18 cellular contexts compared by ENCODE assay signal in genomic region chr9:137446851-137447471, GRCh38. TPM values are rescaled to one million over a fixed set of nuclear protein-coding genes. Genes with fewer than 3 reads are reported as not detected.
A peak's percentile ranks its signal among the peaks of the same experiment; 100 is the strongest.
DNase-seq lines count a peak whose midpoint lies in the region; ATAC-seq, FAIRE-seq and TF ChIP-seq lines count a peak whose summit lies in the region.
"Had no signal": no experiment of that assay in that cellular context is flagged by ENCODE, and none has a peak within 500 bp of the region (broad histone marks: within the 10 kb centered on the region; RNA-seq: fewer than 3 reads in every experiment).

No MANE protein-coding gene starts in this region.

- H3K4me3 ChIP-seq in right atrium auricular region (no peak overlapping the region), HepG2 (replicated peaks in 1 of 3; ENCODE audit: insufficient read depth in 1 of 3, low read depth in 2 of 3, low read length in 3 of 3) (no peak overlapping the region), aorta (ENCODE audit: low read length in 2 of 2) (no peak overlapping the region)
- H3K4me3 ChIP-seq: SJCRH30, thoracic aorta had no signal

- no peaks in the 10 kb centered on the region for H3K79me2 ChIP-seq in HepG2 (ENCODE audit: insufficient read depth, low read length)

- CTCF ChIA-PET in T-cell (lab: Charles Lee): interaction anchor here (0.5 to 0.6 kb wide), 2 partner anchors 9 to 130 kb away, joined by 3 to 4 read pairs; no protein-coding TSS in a partner anchor
- CTCF ChIA-PET in HepG2 (lab: Yijun Ruan, JAX; ENCODE audit: low intra/inter-chr PET ratio, low total read pairs): no interaction called here

- no peaks in the 10 kb centered on the region for H3K36me3 Mint-ChIP-seq in T-cell

- in situ Hi-C loops in HepG2 (cut with HindIII; ENCODE audit: extremely low pct_ligation_motif_present, low pct_unique_long_range_greater_than_20kb): no loop called here

- no peak for TF ChIP-seq EP300 in HepG2 (IDR thresholded peaks at IDR 0.05; ENCODE audit: low read depth in 2 of 2, low read length in 2 of 2)
- no peak for TF ChIP-seq EP300 in HepG2 (CRISPR knock-in tag; IDR thresholded peaks at IDR 0.05; ENCODE audit: borderline replicate concordance)

- WGBS in HepG2 (ENCODE audit: low lambda C conversion rate): 92% methylated on average over 15 of the region's 21 CpGs
- WGBS in aorta, 2 donors: 72 to 74% methylated on average over 21 of the region's 21 CpGs

- H3K4me1 ChIP-seq in right atrium auricular region (peaks cover 0 to 9% of the 10 kb centered on the region in 2 donors), HepG2 (ENCODE audit: insufficient read depth, low read length) (peaks cover 29% of the 10 kb centered on the region), aorta (ENCODE audit: control insufficient read depth in 1 of 2, insufficient read depth in 2 of 2, low read length in 2 of 2) (no peaks in the 10 kb centered on the region)

- FAIRE-seq in HepG2 (lab: Jason Lieb, UNC) (no peak), GM12891 (lab: Jason Lieb, UNC) (no peak)
- FAIRE-seq: GM12892 had no signal

- peak overlapping the region; percentile 12 to 20 for H3K27ac Mint-ChIP-seq in T-cell
- H3K27ac Mint-ChIP-seq: activated naive CD8-positive, alpha-beta T cell treated with anti-CD3 and anti-CD28 coated beads for 36 hours had no signal

- no peak for TF ChIP-seq CTCF in right atrium auricular region (IDR thresholded peaks at IDR 0.05)
- no peak for TF ChIP-seq CTCF in HepG2 (CRISPR knock-in tag; IDR thresholded peaks at IDR 0.05)

- peaks cover 0 to 3% of the 10 kb centered on the region in 2 donors for H3K9me3 ChIP-seq in right atrium auricular region
- H3K9me3 ChIP-seq in HepG2 (ENCODE audit: low read length): no peaks in the 10 kb centered on the region
- H3K9me3 ChIP-seq in aorta (ENCODE audit: control insufficient read depth, low read length): no peaks in the 10 kb centered on the region
- H3K9me3 ChIP-seq: neutrophil, thoracic aorta had no signal

- H3K36me3 ChIP-seq in right atrium auricular region: peaks cover 5% of the 10 kb centered on the region
- peaks cover 0 to 13% of the 10 kb centered on the region in 2 experiments; a peak in 3 of 5 replicates for H3K36me3 ChIP-seq in HepG2 (replicated peaks in 1 of 2; ENCODE audit: control insufficient read depth in 1 of 2, insufficient read depth in 2 of 2, low read length in 2 of 2)
- H3K36me3 ChIP-seq in aorta (ENCODE audit: control insufficient read depth in 1 of 2, insufficient read depth in 2 of 2, low read length in 1 of 2): no peaks in the 10 kb centered on the region
- H3K36me3 ChIP-seq: neutrophil had no signal

- H3K9ac ChIP-seq in HepG2 (ENCODE audit: insufficient read depth, low read depth, low read length): no peak overlapping the region

- no peak overlapping the region for H3K4me2 ChIP-seq in HepG2 (ENCODE audit: low read depth, low read length)

- H3K27me3 Mint-ChIP-seq in T-cell: peaks cover 2 to 7% of the 10 kb centered on the region in 2 donors

- DNase-seq in Right ventricle myocardium inferior (ENCODE audit: missing footprints) (peak; percentile 55), right atrium auricular region (ENCODE audit: low spot score) (no peak), T-cell (no peak), HepG2 (ENCODE audit: low spot score) (no peak), aorta (peak; percentile 52 to 73), GF-D8 (lab: John Stamatoyannopoulos, UW) (no peak), GM12891 (ENCODE audit: insufficient read length, low spot score) (no peak), GM19240 (ENCODE audit: insufficient read length, low spot score) (no peak)
- DNase-seq: ACHN; activated naive CD8-positive, alpha-beta T cell treated with anti-CD3 and anti-CD28 coated beads for 36 hours; DMS79 treated with DMSO at 0.1 percent for 48 hours; erythroblast; NCI-H1694; SJCRH30 had no signal

- peaks cover 7% of the 10 kb centered on the region; the same call in 1 of the 2 replicates for H4K20me1 ChIP-seq in HepG2 (ENCODE audit: insufficient read depth, low read length)

- TF ChIP-seq POLR2A in HepG2 (IDR thresholded peaks at IDR 0.05; ENCODE audit: insufficient read depth in 1 of 2, low read depth in 2 of 2, low read length in 2 of 2): no peak
- TF ChIP-seq POLR2A in GM12891 (IDR thresholded peaks at IDR 0.05; ENCODE audit: low read depth, low read length): no peak

- no peaks in the 10 kb centered on the region for H3K9me3 Mint-ChIP-seq in T-cell

- intact Hi-C loops in Right ventricle myocardium inferior (cut with DNase I): loop anchor here (2.0 kb wide), 1 partner anchor 160 kb away; no protein-coding TSS in a partner anchor
- intact Hi-C loops in HepG2 (cut with micrococcal nuclease; ENCODE audit: unreplicated experiment): loop anchor here (5.0 kb wide), 1 partner anchor 160 kb away; no protein-coding TSS in a partner anchor
- intact Hi-C loops in aorta (cut with DNase I): no loop called here

- no peak for TF ChIP-seq RAD21 in HepG2 (CRISPR knock-in tag; IDR thresholded peaks at IDR 0.05)

- POLR2A ChIA-PET in T-cell (lab: Charles Lee): no interaction called here
- POLR2A ChIA-PET in HepG2 (lab: Yijun Ruan, JAX): interaction anchor here (3.3 kb wide), 1 partner anchor 24 kb away, joined by 12 read pairs; the partner anchor contains the start of genes EXD3 and NOXA1

- no peak overlapping the region for H2AFZ ChIP-seq in HepG2 (ENCODE audit: low read length)

- H3K27me3 ChIP-seq in right atrium auricular region (no peaks in the 10 kb centered on the region), HepG2 (ENCODE audit: control insufficient read depth in 1 of 2, insufficient read depth in 2 of 2, low read length in 2 of 2) (no peaks in the 10 kb centered on the region), aorta (ENCODE audit: control insufficient read depth in 1 of 2, insufficient read depth in 2 of 2, low read length in 1 of 2) (no peaks in the 10 kb centered on the region)
- H3K27me3 ChIP-seq: SJCRH30 had no signal

- no peak for ATAC-seq in Right ventricle myocardium inferior
- no peak for ATAC-seq in T-cell (replicated peaks in 1 of 4)
- ATAC-seq in HepG2: no peak; the same call in 2 of the 3 replicates
- ATAC-seq in aorta (ENCODE audit: low FRiP score): no peak

- H3K27ac ChIP-seq in right atrium auricular region: no peak overlapping the region
- no peak overlapping the region for H3K27ac ChIP-seq in HepG2 (ENCODE audit: extremely low read length, insufficient read depth, low read length)
- no peak overlapping the region for H3K27ac ChIP-seq in aorta (ENCODE audit: low read depth in 1 of 2, low read length in 2 of 2)
- H3K27ac ChIP-seq: neutrophil, SJCRH30 had no signal

- peaks cover 17 to 37% (median 36%) of the 10 kb centered on the region in 3 donors for H3K4me1 Mint-ChIP-seq in T-cell

- no TSS peak for BruUV-seq in HepG2 (replicated peaks; lab: Mats Ljungman, UMichigan)

- H3K4me3 Mint-ChIP-seq in T-cell: no peak overlapping the region
- H3K4me3 Mint-ChIP-seq: activated naive CD8-positive, alpha-beta T cell treated with anti-CD3 and anti-CD28 coated beads for 36 hours had no signal

RNA-seq across cellular contexts. Expression of gene ENTPD8, which starts 5.8 kb away (rescaled TPM):
- total RNA-seq in Right ventricle myocardium inferior: not detected
- total RNA-seq in right atrium auricular region: not detected
- total RNA-seq in T-cell: not detected
- total RNA-seq in HepG2 (2016; rRNA removed; fragmentation: Illumina TruSeq; extraction: Trizol): 0.21 and 0.44 TPM in 2 replicates
- 0.09 and 0.20 TPM in 2 replicates for total RNA-seq in HepG2 (2016; cell fraction: cytosol; rRNA removed; fragmentation: Illumina TruSeq; extraction: Trizol; ENCODE audit: low read depth)
- total RNA-seq in HepG2 (2016; cell fraction: insoluble cytoplasmic fraction; rRNA removed; fragmentation: Illumina TruSeq; extraction: Trizol): 0.33 and 0.43 TPM in 2 replicates
- total RNA-seq in HepG2 (2016; cell fraction: membrane; rRNA removed; fragmentation: Illumina TruSeq; extraction: Trizol): 0.21 and 0.37 TPM in 2 replicates
- 0.28 and 0.34 TPM in 2 replicates for total RNA-seq in HepG2 (2016; cell fraction: nucleus; rRNA removed; fragmentation: Illumina TruSeq; extraction: Trizol)
- polyA plus RNA-seq in HepG2 (2011; rRNA removed): 0.26 and 0.38 TPM in 2 replicates
- polyA plus RNA-seq in HepG2 (2011; cell fraction: cytosol; rRNA removed): 0.21 and 0.30 TPM in 2 replicates
- 3.0 and 3.2 TPM in 2 replicates for polyA plus RNA-seq in HepG2 (2011; cell fraction: nucleus; rRNA removed)
- polyA plus RNA-seq in HepG2 (2012): 0.35 and 0.44 TPM in 2 replicates
- polyA plus RNA-seq in HepG2 (2016; cell fraction: cytosol; fragmentation: Illumina TruSeq; extraction: Trizol; ENCODE audit: low read depth): 0.05 and 0.14 TPM in 2 replicates
- 0.25 TPM in 1 of 2 replicates, not detected in the other for polyA plus RNA-seq in HepG2 (2016; cell fraction: insoluble cytoplasmic fraction; fragmentation: Illumina TruSeq; extraction: Trizol; ENCODE audit: low read depth)
- 0.08 and 0.15 TPM in 2 replicates for polyA plus RNA-seq in HepG2 (2016; cell fraction: membrane; fragmentation: Illumina TruSeq; extraction: Trizol; ENCODE audit: low read depth)
- 0.79 and 0.97 TPM in 2 replicates for polyA plus RNA-seq in HepG2 (2016; cell fraction: nucleus; fragmentation: Illumina TruSeq; extraction: Trizol; ENCODE audit: insufficient read depth, low read depth)
- 0.26 TPM in 1 of 2 replicates, not detected in the other for polyA minus RNA-seq in HepG2 (2011; rRNA and poly(A)+ RNA removed; ENCODE audit: low replicate concordance)
- not detected in 2 replicates for polyA minus RNA-seq in HepG2 (2011; cell fraction: cytosol; rRNA and poly(A)+ RNA removed)
- 0.26 and 0.37 TPM in 2 replicates for polyA minus RNA-seq in HepG2 (2011; cell fraction: nucleus; rRNA and poly(A)+ RNA removed)
- total RNA-seq in aorta: not detected
- 1 to 10 TPM in 1 of 2 donors, not detected in 1; 3.1 TPM for polyA plus RNA-seq in aorta
- not detected for polyA plus RNA-seq in GM12891 (2012; ENCODE audit: low read depth, missing spikeins)
- total RNA-seq: activated naive CD8-positive, alpha-beta T cell treated with anti-CD3 and anti-CD28 coated beads for 36 hours; lower leg skin; SJCRH30; thoracic aorta had no signal

RNA-seq across cellular contexts. Expression of gene NSMF, which starts 12.2 kb away (rescaled TPM):
- total RNA-seq in Right ventricle myocardium inferior (11.5 TPM), right atrium auricular region (10 to 100 TPM; 16.2 to 26.2 TPM), T-cell (10 to 100 TPM; 40.5 to 89.5 (median 51.7) TPM), HepG2 (2016; rRNA removed; fragmentation: Illumina TruSeq; extraction: Trizol) (38.3 and 44.3 TPM in 2 replicates), aorta (10 to 100 TPM; 76.8 to 78.2 TPM)
- total RNA-seq in HepG2 (2016; cell fraction: cytosol; rRNA removed; fragmentation: Illumina TruSeq; extraction: Trizol; ENCODE audit: low read depth): 35.6 and 45.0 TPM in 2 replicates
- 31.9 and 43.2 TPM in 2 replicates for total RNA-seq in HepG2 (2016; cell fraction: insoluble cytoplasmic fraction; rRNA removed; fragmentation: Illumina TruSeq; extraction: Trizol)
- total RNA-seq in HepG2 (2016; cell fraction: membrane; rRNA removed; fragmentation: Illumina TruSeq; extraction: Trizol): 88.7 and 95.2 TPM in 2 replicates
- total RNA-seq in HepG2 (2016; cell fraction: nucleus; rRNA removed; fragmentation: Illumina TruSeq; extraction: Trizol): 47.8 and 56.5 TPM in 2 replicates
- polyA plus RNA-seq in HepG2 (2011; rRNA removed) (183 and 271 TPM in 2 replicates), aorta (100 to 1,000 TPM in 1 of 2 donors, 10 to 100 TPM in 1; 75.5 to 154 TPM)
- 147 and 184 TPM in 2 replicates for polyA plus RNA-seq in HepG2 (2011; cell fraction: cytosol; rRNA removed)
- polyA plus RNA-seq in HepG2 (2011; cell fraction: nucleus; rRNA removed): 1,153 and 1,227 TPM in 2 replicates
- polyA plus RNA-seq in HepG2 (2012): 143 and 184 TPM in 2 replicates
- polyA plus RNA-seq in HepG2 (2016; cell fraction: cytosol; fragmentation: Illumina TruSeq; extraction: Trizol; ENCODE audit: low read depth): 80.1 and 97.0 TPM in 2 replicates
- polyA plus RNA-seq in HepG2 (2016; cell fraction: insoluble cytoplasmic fraction; fragmentation: Illumina TruSeq; extraction: Trizol; ENCODE audit: low read depth): 62.3 and 80.0 TPM in 2 replicates
- 159 and 160 TPM in 2 replicates for polyA plus RNA-seq in HepG2 (2016; cell fraction: membrane; fragmentation: Illumina TruSeq; extraction: Trizol; ENCODE audit: low read depth)
- 179 and 193 TPM in 2 replicates for polyA plus RNA-seq in HepG2 (2016; cell fraction: nucleus; fragmentation: Illumina TruSeq; extraction: Trizol; ENCODE audit: insufficient read depth, low read depth)
- polyA minus RNA-seq in HepG2 (2011; rRNA and poly(A)+ RNA removed; ENCODE audit: low replicate concordance): 64.9 and 155 TPM in 2 replicates
- 76.5 and 105 TPM in 2 replicates for polyA minus RNA-seq in HepG2 (2011; cell fraction: cytosol; rRNA and poly(A)+ RNA removed)
- polyA minus RNA-seq in HepG2 (2011; cell fraction: nucleus; rRNA and poly(A)+ RNA removed): 147 and 159 TPM in 2 replicates
- polyA plus RNA-seq in GM12891 (2012; ENCODE audit: low read depth, missing spikeins): 18.6 TPM

RNA-seq across cellular contexts. Expression of gene NOXA1, which starts 23.8 kb away (rescaled TPM):
- total RNA-seq in Right ventricle myocardium inferior (2.2 TPM), right atrium auricular region (1 to 10 TPM in 1 of 2 donors, under 1 TPM in 1; 0.94 to 3.4 TPM), T-cell (10 to 100 TPM in 2 of 5 donors, 1 to 10 TPM in 3; 6.4 to 11.7 (median 8.1) TPM), HepG2 (2016; rRNA removed; fragmentation: Illumina TruSeq; extraction: Trizol) (0.63 and 1.2 TPM in 2 replicates), aorta (1 to 10 TPM; 4.1 to 8.5 TPM)
- total RNA-seq in HepG2 (2016; cell fraction: cytosol; rRNA removed; fragmentation: Illumina TruSeq; extraction: Trizol; ENCODE audit: low read depth): 0.81 and 1.1 TPM in 2 replicates
- 0.82 and 1.9 TPM in 2 replicates for total RNA-seq in HepG2 (2016; cell fraction: insoluble cytoplasmic fraction; rRNA removed; fragmentation: Illumina TruSeq; extraction: Trizol)
- total RNA-seq in HepG2 (2016; cell fraction: membrane; rRNA removed; fragmentation: Illumina TruSeq; extraction: Trizol): 0.46 and 1.00 TPM in 2 replicates
- 1.6 and 2.0 TPM in 2 replicates for total RNA-seq in HepG2 (2016; cell fraction: nucleus; rRNA removed; fragmentation: Illumina TruSeq; extraction: Trizol)
- polyA plus RNA-seq in HepG2 (2011; rRNA removed) (0.78 and 2.1 TPM in 2 replicates), aorta (10 to 100 TPM in 1 of 2 donors, 1 to 10 TPM in 1; 2.9 to 12.6 TPM)
- 0.53 and 1.0 TPM in 2 replicates for polyA plus RNA-seq in HepG2 (2011; cell fraction: cytosol; rRNA removed)
- polyA plus RNA-seq in HepG2 (2011; cell fraction: nucleus; rRNA removed): 17.1 and 17.5 TPM in 2 replicates
- 0.76 and 1.0 TPM in 2 replicates for polyA plus RNA-seq in HepG2 (2012)
- 0.60 and 0.67 TPM in 2 replicates for polyA plus RNA-seq in HepG2 (2016; cell fraction: cytosol; fragmentation: Illumina TruSeq; extraction: Trizol; ENCODE audit: low read depth)
- 0.39 and 0.46 TPM in 2 replicates for polyA plus RNA-seq in HepG2 (2016; cell fraction: insoluble cytoplasmic fraction; fragmentation: Illumina TruSeq; extraction: Trizol; ENCODE audit: low read depth)
- polyA plus RNA-seq in HepG2 (2016; cell fraction: membrane; fragmentation: Illumina TruSeq; extraction: Trizol; ENCODE audit: low read depth): 0.44 and 0.56 TPM in 2 replicates
- 3.7 and 3.8 TPM in 2 replicates for polyA plus RNA-seq in HepG2 (2016; cell fraction: nucleus; fragmentation: Illumina TruSeq; extraction: Trizol; ENCODE audit: insufficient read depth, low read depth)
- 0.44 and 0.61 TPM in 2 replicates for polyA minus RNA-seq in HepG2 (2011; rRNA and poly(A)+ RNA removed; ENCODE audit: low replicate concordance)
- polyA minus RNA-seq in HepG2 (2011; cell fraction: cytosol; rRNA and poly(A)+ RNA removed): 0.44 TPM in 1 of 2 replicates, not detected in the other
- 1.8 and 3.4 TPM in 2 replicates for polyA minus RNA-seq in HepG2 (2011; cell fraction: nucleus; rRNA and poly(A)+ RNA removed)
- 0.89 TPM for polyA plus RNA-seq in GM12891 (2012; ENCODE audit: low read depth, missing spikeins)
- total RNA-seq: SJCRH30 had no signal

RNA-seq across cellular contexts. Expression of gene EXD3, which starts 24.0 kb away (rescaled TPM):
- total RNA-seq in Right ventricle myocardium inferior: 6.8 TPM
- 1 to 10 TPM; 5.9 to 6.0 TPM for total RNA-seq in right atrium auricular region
- total RNA-seq in T-cell: 10 to 100 TPM; 18.5 to 43.8 (median 38.0) TPM
- 1.3 and 2.7 TPM in 2 replicates for total RNA-seq in HepG2 (2016; rRNA removed; fragmentation: Illumina TruSeq; extraction: Trizol)
- total RNA-seq in HepG2 (2016; cell fraction: cytosol; rRNA removed; fragmentation: Illumina TruSeq; extraction: Trizol; ENCODE audit: low read depth): 1.1 and 1.7 TPM in 2 replicates
- 1.3 and 3.1 TPM in 2 replicates for total RNA-seq in HepG2 (2016; cell fraction: insoluble cytoplasmic fraction; rRNA removed; fragmentation: Illumina TruSeq; extraction: Trizol)
- total RNA-seq in HepG2 (2016; cell fraction: membrane; rRNA removed; fragmentation: Illumina TruSeq; extraction: Trizol): 1.6 and 2.4 TPM in 2 replicates
- 3.0 and 3.1 TPM in 2 replicates for total RNA-seq in HepG2 (2016; cell fraction: nucleus; rRNA removed; fragmentation: Illumina TruSeq; extraction: Trizol)
- 4.8 and 9.1 TPM in 2 replicates for polyA plus RNA-seq in HepG2 (2011; rRNA removed)
- 1.6 and 3.2 TPM in 2 replicates for polyA plus RNA-seq in HepG2 (2011; cell fraction: cytosol; rRNA removed)
- 82.5 and 82.6 TPM in 2 replicates for polyA plus RNA-seq in HepG2 (2011; cell fraction: nucleus; rRNA removed)
- polyA plus RNA-seq in HepG2 (2012): 4.7 and 9.6 TPM in 2 replicates
- polyA plus RNA-seq in HepG2 (2016; cell fraction: cytosol; fragmentation: Illumina TruSeq; extraction: Trizol; ENCODE audit: low read depth): 3.8 and 4.6 TPM in 2 replicates
- polyA plus RNA-seq in HepG2 (2016; cell fraction: insoluble cytoplasmic fraction; fragmentation: Illumina TruSeq; extraction: Trizol; ENCODE audit: low read depth): 2.3 and 2.8 TPM in 2 replicates
- polyA plus RNA-seq in HepG2 (2016; cell fraction: membrane; fragmentation: Illumina TruSeq; extraction: Trizol; ENCODE audit: low read depth): 5.3 and 6.7 TPM in 2 replicates
- 8.9 and 9.7 TPM in 2 replicates for polyA plus RNA-seq in HepG2 (2016; cell fraction: nucleus; fragmentation: Illumina TruSeq; extraction: Trizol; ENCODE audit: insufficient read depth, low read depth)
- polyA minus RNA-seq in HepG2 (2011; rRNA and poly(A)+ RNA removed; ENCODE audit: low replicate concordance): 3.4 and 4.2 TPM in 2 replicates
- polyA minus RNA-seq in HepG2 (2011; cell fraction: cytosol; rRNA and poly(A)+ RNA removed): 0.62 and 2.6 TPM in 2 replicates
- 6.6 and 9.0 TPM in 2 replicates for polyA minus RNA-seq in HepG2 (2011; cell fraction: nucleus; rRNA and poly(A)+ RNA removed)
- total RNA-seq in aorta: 10 to 100 TPM; 21.9 to 38.2 TPM
- polyA plus RNA-seq in aorta: 10 to 100 TPM; 15.9 to 96.8 TPM
- 8.5 TPM for polyA plus RNA-seq in GM12891 (2012; ENCODE audit: low read depth, missing spikeins)

Comparison
In these comparisons a context has a peak if more than half of its experiments do, and no peak if none do; other contexts are left out.
1. DNase-seq: peak in Right ventricle myocardium inferior (single experiment) and aorta (2 of 2); none in right atrium auricular region (single experiment), T-cell (0 of 34), HepG2 (single experiment), GF-D8 (single experiment), GM12891 (single experiment) and GM19240 (single experiment).
2. intact Hi-C loops: an anchor here in Right ventricle myocardium inferior (2.0 kb wide) and HepG2 (5.0 kb wide); none called in aorta.